Comparison of ENCODE assay signal across 18 cellular contexts in genomic region chr10:43680035-43680434, GRCh38. TPM values are rescaled to one million over a fixed set of nuclear protein-coding genes. Genes with fewer than 3 reads are reported as not detected.
A peak's percentile ranks its signal among the peaks of the same experiment; 100 is the strongest.
DNase-seq lines count a peak whose midpoint lies in the region; ATAC-seq, FAIRE-seq and TF ChIP-seq lines count a peak whose summit lies in the region.
"Had no signal": no experiment of that assay in that cellular context is flagged by ENCODE, and none has a peak within 500 bp of the region (broad histone marks: within the 10 kb centered on the region; RNA-seq: fewer than 3 reads in every experiment).

No MANE protein-coding gene starts in this region.

- H2AFZ ChIP-seq in astrocyte (ENCODE audit: low read depth, low read length): no peak overlapping the region

- no peak overlapping the region for H3K4me3 Mint-ChIP-seq in astrocyte (ENCODE audit: unreplicated experiment)
- H3K4me3 Mint-ChIP-seq: naive thymus-derived CD4-positive, alpha-beta T cell had no signal

- no peaks in the 10 kb centered on the region for H4K20me1 ChIP-seq in astrocyte (ENCODE audit: insufficient read depth, low read length)

- CTCF ChIA-PET in A673 (lab: Charles Lee): no interaction called here
- CTCF ChIA-PET in HEK293 (lab: Yijun Ruan, JAX): interaction anchor here (1.1 kb wide), 1 partner anchor 10 kb away, joined by 8 read pairs; no protein-coding TSS in a partner anchor

- H3K4me3 ChIP-seq in A673 (ENCODE audit: low read depth, low read length, poor library complexity, severe bottlenecking): no peak overlapping the region
- H3K4me3 ChIP-seq in HEK293 (ENCODE audit: low read depth, low read length): no peak overlapping the region
- H3K4me3 ChIP-seq in astrocyte (ENCODE audit: insufficient read depth, low read depth, low read length): no peak overlapping the region
- no peak overlapping the region for H3K4me3 ChIP-seq in foreskin fibroblast (ENCODE audit: low read depth in 1 of 2, low read length in 2 of 2)
- H3K4me3 ChIP-seq: dorsolateral prefrontal cortex, psoas muscle had no signal

- no peak overlapping the region for H3K27ac ChIP-seq in A673 (ENCODE audit: low read depth, low read length, poor library complexity, severe bottlenecking)
- no peak overlapping the region for H3K27ac ChIP-seq in HEK293 (ENCODE audit: extremely low read depth, low read depth, low read length)
- no peak overlapping the region for H3K27ac ChIP-seq in astrocyte (ENCODE audit: low read depth, low read length)
- H3K27ac ChIP-seq: dorsolateral prefrontal cortex, psoas muscle had no signal

- H3K9me3 ChIP-seq in A673 (ENCODE audit: low read depth, low read length, poor library complexity, severe bottlenecking) (no peaks in the 10 kb centered on the region), HEK293 (ENCODE audit: control insufficient read depth, insufficient read depth, low read depth, low read length) (no peaks in the 10 kb centered on the region), astrocyte (ENCODE audit: insufficient read depth, low read depth, low read length) (peaks cover 4% of the 10 kb centered on the region)
- H3K9me3 ChIP-seq: psoas muscle had no signal

- no peaks in the 10 kb centered on the region for H3K27me3 ChIP-seq in A673 (replicated peaks; ENCODE audit: insufficient read depth, low read depth, low read length, poor library complexity)
- no peaks in the 10 kb centered on the region for H3K27me3 ChIP-seq in astrocyte (ENCODE audit: insufficient read depth, low read length)

- POLR2A ChIA-PET in A673 (lab: Charles Lee; ENCODE audit: low non-redundant PET) (no interaction called here), HEK293 (lab: Yijun Ruan, JAX) (no interaction called here)

- H3K27ac Mint-ChIP-seq in astrocyte (ENCODE audit: unreplicated experiment): no peak overlapping the region
- H3K27ac Mint-ChIP-seq: naive thymus-derived CD4-positive, alpha-beta T cell had no signal

- ATAC-seq in left lobe of liver: no peak
- ATAC-seq: naive thymus-derived CD4-positive, alpha-beta T cell; stimulated activated naive CD8-positive, alpha-beta T cell treated with anti-CD3 and anti-CD28 coated beads, Interleukin-15, Interleukin-2, amounts not matched to agents 100 U/mL and 50 U/mL, for 24 hours had no signal

- no peak for FAIRE-seq in astrocyte (lab: Jason Lieb, UNC)

- no peaks in the 10 kb centered on the region for H3K36me3 Mint-ChIP-seq in astrocyte (ENCODE audit: low read depth, unreplicated experiment)
- H3K36me3 Mint-ChIP-seq: naive thymus-derived CD4-positive, alpha-beta T cell had no signal

- H3K36me3 ChIP-seq in A673 (ENCODE audit: insufficient read depth, low read length, poor library complexity, severe bottlenecking): no peaks in the 10 kb centered on the region
- no peaks in the 10 kb centered on the region for H3K36me3 ChIP-seq in HEK293 (ENCODE audit: control insufficient read depth in 2 of 2, insufficient read depth in 1 of 2, low read length in 2 of 2)
- H3K36me3 ChIP-seq in astrocyte (ENCODE audit: insufficient read depth, low read length): no peaks in the 10 kb centered on the region

- TF ChIP-seq CTCF in A673 (conservative IDR thresholded peaks at IDR 0.05; ENCODE audit: low read depth, low read length) (no peak), HEK293 (tag by site-specific recombination; IDR thresholded peaks at IDR 0.05) (no peak), astrocyte (IDR thresholded peaks at IDR 0.05; ENCODE audit: insufficient read depth, low read depth, low read length) (no peak), foreskin fibroblast (IDR thresholded peaks at IDR 0.05; ENCODE audit: low read depth, low read length) (no peak)

- H3K27me3 Mint-ChIP-seq in astrocyte (ENCODE audit: low read depth, unreplicated experiment): peaks cover 5% of the 10 kb centered on the region

- H3K4me1 ChIP-seq in A673 (ENCODE audit: insufficient read depth, low read length, poor library complexity, severe bottlenecking) (peaks cover 3% of the 10 kb centered on the region), HEK293 (ENCODE audit: control insufficient read depth, insufficient read depth, low read length) (no peaks in the 10 kb centered on the region), astrocyte (ENCODE audit: insufficient read depth, low read length) (no peaks in the 10 kb centered on the region)

- intact Hi-C loops in A673 (cut with micrococcal nuclease; ENCODE audit: unreplicated experiment): no loop called here

- H3K9me3 Mint-ChIP-seq in astrocyte (ENCODE audit: unreplicated experiment): peaks cover 7% of the 10 kb centered on the region

- DNase-seq in A673 (ENCODE audit: low spot score) (peak; percentile 23), astrocyte (ENCODE audit: low read depth) (peak; percentile 50), foreskin fibroblast (peak; percentile 22 to 43), kidney glomerular epithelial cell (lab: John Stamatoyannopoulos, UW) (no peak), NCI-H748 treated with DMSO at 0.1 percent for 48 hours (lab: John Stamatoyannopoulos, UW) (no peak), SW 1271 (lab: John Stamatoyannopoulos, UW) (no peak), left lobe of liver (ENCODE audit: low spot score) (no peak)
- DNase-seq: activated gamma-delta T cell; Calu3; Karpas-422; naive thymus-derived CD4-positive, alpha-beta T cell; NCI-H187 treated with DMSO at 0.1 percent for 48 hours; NCI-H524 treated with DMSO at 0.1 percent for 48 hours; stimulated activated CD4-positive, alpha-beta T cell treated with anti-CD3 and anti-CD28 coated beads, Interleukin-12 subunit alpha, Interleukin-12 subunit beta, amount 100 ng/mL, for 4 hours; stimulated activated naive CD8-positive, alpha-beta T cell treated with anti-CD3 and anti-CD28 coated beads, Interleukin-15, Interleukin-2, amounts not matched to agents 100 U/mL and 50 U/mL, for 24 hours had no signal

- BruUV-seq in A673 (replicated peaks; lab: Mats Ljungman, UMichigan): no TSS peak

- H3K79me2 ChIP-seq in astrocyte (ENCODE audit: insufficient read depth, low read length): no peaks in the 10 kb centered on the region

- no peak overlapping the region for H3K4me2 ChIP-seq in astrocyte (ENCODE audit: low read length)

- no peak overlapping the region for H3K9ac ChIP-seq in astrocyte (ENCODE audit: low read length)

- H3K4me1 Mint-ChIP-seq in astrocyte (ENCODE audit: low read depth, unreplicated experiment): peaks cover 12% of the 10 kb centered on the region

TF ChIP-seq in HEK293, 187 proteins besides CTCF, POLR2A, EP300 and RAD21 (continues in another document):
- no peak for TF ChIP-seq ZNF10 (tag by site-specific recombination; IDR thresholded peaks at IDR 0.05)
- TF ChIP-seq, protein P1, sequence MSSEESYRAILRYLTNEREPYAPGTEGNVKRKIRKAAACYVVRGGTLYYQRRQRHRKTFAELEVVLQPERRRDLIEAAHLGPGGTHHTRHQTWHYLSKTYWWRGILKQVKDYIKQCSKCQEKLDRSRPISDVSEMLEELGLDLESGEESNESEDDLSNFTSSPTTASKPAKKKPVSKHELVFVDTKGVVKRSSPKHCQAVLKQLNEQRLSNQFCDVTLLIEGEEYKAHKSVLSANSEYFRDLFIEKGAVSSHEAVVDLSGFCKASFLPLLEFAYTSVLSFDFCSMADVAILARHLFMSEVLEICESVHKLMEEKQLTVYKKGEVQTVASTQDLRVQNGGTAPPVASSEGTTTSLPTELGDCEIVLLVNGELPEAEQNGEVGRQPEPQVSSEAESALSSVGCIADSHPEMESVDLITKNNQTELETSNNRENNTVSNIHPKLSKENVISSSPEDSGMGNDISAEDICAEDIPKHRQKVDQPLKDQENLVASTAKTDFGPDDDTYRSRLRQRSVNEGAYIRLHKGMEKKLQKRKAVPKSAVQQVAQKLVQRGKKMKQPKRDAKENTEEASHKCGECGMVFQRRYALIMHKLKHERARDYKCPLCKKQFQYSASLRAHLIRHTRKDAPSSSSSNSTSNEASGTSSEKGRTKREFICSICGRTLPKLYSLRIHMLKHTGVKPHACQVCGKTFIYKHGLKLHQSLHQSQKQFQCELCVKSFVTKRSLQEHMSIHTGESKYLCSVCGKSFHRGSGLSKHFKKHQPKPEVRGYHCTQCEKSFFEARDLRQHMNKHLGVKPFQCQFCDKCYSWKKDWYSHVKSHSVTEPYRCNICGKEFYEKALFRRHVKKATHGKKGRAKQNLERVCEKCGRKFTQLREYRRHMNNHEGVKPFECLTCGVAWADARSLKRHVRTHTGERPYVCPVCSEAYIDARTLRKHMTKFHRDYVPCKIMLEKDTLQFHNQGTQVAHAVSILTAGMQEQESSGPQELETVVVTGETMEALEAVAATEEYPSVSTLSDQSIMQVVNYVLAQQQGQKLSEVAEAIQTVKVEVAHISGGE (tag by site-specific recombination; conservative IDR thresholded peaks at IDR 0.05; ENCODE audit: low read depth): no peak
- no peak for TF ChIP-seq FEZF1 (tag by site-specific recombination; IDR thresholded peaks at IDR 0.05)
- TF ChIP-seq, protein P2, sequence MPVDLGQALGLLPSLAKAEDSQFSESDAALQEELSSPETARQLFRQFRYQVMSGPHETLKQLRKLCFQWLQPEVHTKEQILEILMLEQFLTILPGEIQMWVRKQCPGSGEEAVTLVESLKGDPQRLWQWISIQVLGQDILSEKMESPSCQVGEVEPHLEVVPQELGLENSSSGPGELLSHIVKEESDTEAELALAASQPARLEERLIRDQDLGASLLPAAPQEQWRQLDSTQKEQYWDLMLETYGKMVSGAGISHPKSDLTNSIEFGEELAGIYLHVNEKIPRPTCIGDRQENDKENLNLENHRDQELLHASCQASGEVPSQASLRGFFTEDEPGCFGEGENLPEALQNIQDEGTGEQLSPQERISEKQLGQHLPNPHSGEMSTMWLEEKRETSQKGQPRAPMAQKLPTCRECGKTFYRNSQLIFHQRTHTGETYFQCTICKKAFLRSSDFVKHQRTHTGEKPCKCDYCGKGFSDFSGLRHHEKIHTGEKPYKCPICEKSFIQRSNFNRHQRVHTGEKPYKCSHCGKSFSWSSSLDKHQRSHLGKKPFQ (tag by site-specific recombination; IDR thresholded peaks at IDR 0.05): no peak
- TF ChIP-seq ZNF664 (tag by site-specific recombination; IDR thresholded peaks at IDR 0.05): no peak
- no peak for TF ChIP-seq ZNF776 (tag by site-specific recombination; IDR thresholded peaks at IDR 0.05; ENCODE audit: borderline replicate concordance)
- TF ChIP-seq, protein P3, sequence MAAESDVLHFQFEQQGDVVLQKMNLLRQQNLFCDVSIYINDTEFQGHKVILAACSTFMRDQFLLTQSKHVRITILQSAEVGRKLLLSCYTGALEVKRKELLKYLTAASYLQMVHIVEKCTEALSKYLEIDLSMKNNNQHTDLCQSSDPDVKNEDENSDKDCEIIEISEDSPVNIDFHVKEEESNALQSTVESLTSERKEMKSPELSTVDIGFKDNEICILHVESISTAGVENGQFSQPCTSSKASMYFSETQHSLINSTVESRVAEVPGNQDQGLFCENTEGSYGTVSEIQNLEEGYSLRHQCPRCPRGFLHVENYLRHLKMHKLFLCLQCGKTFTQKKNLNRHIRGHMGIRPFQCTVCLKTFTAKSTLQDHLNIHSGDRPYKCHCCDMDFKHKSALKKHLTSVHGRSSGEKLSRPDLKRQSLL (tag by site-specific recombination; IDR thresholded peaks at IDR 0.05): peak; percentile 80

RNA-seq across cellular contexts. Expression of gene ZNF32, which starts 31.4 kb away (rescaled TPM):
- total RNA-seq in A673 (2021): 37.6 and 40.1 TPM in 2 replicates
- 19.2 and 19.7 TPM in 2 replicates for total RNA-seq in astrocyte
- total RNA-seq in left lobe of liver: 14.6 TPM

Comparison
In these comparisons a context has a peak if more than half of its experiments do, and no peak if none do; other contexts are left out.
1. DNase-seq: peak in A673 (single experiment), astrocyte (single experiment) and foreskin fibroblast (2 of 2); none in kidney glomerular epithelial cell (single experiment), NCI-H748 treated with DMSO at 0.1 percent for 48 hours (single experiment), SW 1271 (0 of 2) and left lobe of liver (single experiment).